ENCODE assay signal across 17 cellular contexts in the genomic region with DNA sequence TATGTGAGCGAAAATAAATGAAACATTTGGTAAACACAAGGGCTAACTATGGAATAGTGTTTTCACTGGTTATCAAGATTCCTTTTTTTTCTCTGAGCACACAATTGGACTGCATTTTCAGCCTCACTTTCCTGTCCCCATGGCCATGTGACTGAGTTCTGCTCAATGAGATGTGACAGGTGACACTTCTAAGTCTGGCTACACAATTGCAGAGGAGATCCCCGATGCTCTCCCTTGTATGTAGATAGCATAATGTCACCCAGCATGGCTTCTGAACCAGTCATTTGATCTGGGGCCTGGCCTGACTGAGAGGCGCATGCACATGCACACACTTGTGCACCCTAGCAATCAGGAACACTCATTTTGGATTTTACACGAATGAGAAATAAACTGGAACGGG.
A peak's percentile ranks its signal among the peaks of the same experiment; 100 is the strongest.
DNase-seq lines count a peak whose midpoint lies in the region; ATAC-seq, FAIRE-seq and TF ChIP-seq lines count a peak whose summit lies in the region.
"Had no signal": no experiment of that assay in that cellular context is flagged by ENCODE, and none has a peak within 500 bp of the region (broad histone marks: within the 10 kb centered on the region; RNA-seq: fewer than 3 reads in every experiment).

No MANE protein-coding gene starts in this region.

- no peak overlapping the region for H3K27ac ChIP-seq in ascending aorta

- no peak for TF ChIP-seq CTCF in bronchial epithelial cell (IDR thresholded peaks at IDR 0.05; ENCODE audit: insufficient read depth, low read length, severe bottlenecking)
- no peak for TF ChIP-seq CTCF in D721Med (IDR thresholded peaks at IDR 0.05; ENCODE audit: insufficient read depth, missing control alignments)
- TF ChIP-seq CTCF in ascending aorta (IDR thresholded peaks at IDR 0.05) = no peak

- intact Hi-C loops in ascending aorta (cut with DNase I) = no loop called here

- peak; percentile 65 for ATAC-seq in HG02884 (IDR thresholded peaks at IDR 0.05; ENCODE audit: unreplicated experiment)
- ATAC-seq: GM23338 had no signal

- H3K36me3 ChIP-seq in bronchial epithelial cell (ENCODE audit: control insufficient read depth, insufficient read depth, low read length) (no peaks in the 10 kb centered on the region), ascending aorta (no peaks in the 10 kb centered on the region)

- H3K4me1 ChIP-seq in ascending aorta = no peaks in the 10 kb centered on the region

- FAIRE-seq in bronchial epithelial cell (lab: Jason Lieb, UNC) (peak; percentile 23), D721Med (lab: Jason Lieb, UNC) (no peak)

- H3K4me3 ChIP-seq in bronchial epithelial cell (ENCODE audit: low read depth, low read length) (no peak overlapping the region), ascending aorta (no peak overlapping the region)
- H3K4me3 ChIP-seq: GM23338 had no signal

- peak; percentile 13 for DNase-seq in NCI-H2107 treated with DMSO at 0.1 percent for 48 hours (lab: John Stamatoyannopoulos, UW; ENCODE audit: unreplicated experiment)
- DNase-seq in NCI-H2107 (lab: John Stamatoyannopoulos, UW) = no peak
- peak; percentile 62 for DNase-seq in NCI-H345 (lab: John Stamatoyannopoulos, UW)
- DNase-seq in bronchial epithelial cell (ENCODE audit: low read depth) = no peak
- no peak for DNase-seq in HK-2 (ENCODE audit: unreplicated experiment)
- DNase-seq in D721Med (ENCODE audit: insufficient read length, low spot score) = no peak
- DNase-seq in ascending aorta (ENCODE audit: low spot score in 2 of 2) = no peak
- DNase-seq: 8988T; C1 segment of cervical spinal cord; Calu3; CD4-positive, alpha-beta T cell; GF-D8; H7; IMR-90; KBM-7 had no signal

- H3K27me3 ChIP-seq in bronchial epithelial cell (ENCODE audit: control insufficient read depth, insufficient read depth, low read length) = no peaks in the 10 kb centered on the region
- no peaks in the 10 kb centered on the region for H3K27me3 ChIP-seq in ascending aorta

- H3K9me3 ChIP-seq in ascending aorta = no peaks in the 10 kb centered on the region

Comparison
In these comparisons a context has a peak if more than half of its experiments do, and no peak if none do; other contexts are left out.
1. DNase-seq: peak in NCI-H2107 treated with DMSO at 0.1 percent for 48 hours (single experiment) and NCI-H345 (single experiment); none in NCI-H2107 (single experiment), bronchial epithelial cell (single experiment), HK-2 (single experiment), D721Med (single experiment) and ascending aorta (0 of 2).